ENCODE assay signal across 24 cellular contexts in genomic region chr13:96191367-96191766, GRCh38.
"Had no signal": no experiment of that assay in that cellular context is flagged by ENCODE, and none has a peak within 500 bp of the region (broad histone marks: within the 10 kb centered on the region; RNA-seq: fewer than 3 reads in every experiment).

No MANE protein-coding gene starts in this region.

- H3K4me3 Mint-ChIP-seq: mesothelial cell of epicardium; naive B cell; natural killer cell treated with Interleukin-12 subunit alpha and Interleukin-12 subunit beta and Interleukin-15 and Interleukin-18, amount 100 ng/mL, for 72 hours; neural progenitor cell; stimulated activated naive B cell treated with anti-CD40 and anti-IgM and Interleukin-4, amounts not matched to agents 10 μg/mL and 1 μg/mL and 100 μg/mL, for 72 hours; stimulated activated naive CD8-positive, alpha-beta T cell treated with anti-CD3 and anti-CD28 coated beads, Interleukin-15, Interleukin-2, amounts not matched to agents 100 ng/mL and 50 ng/mL, for 24 hours had no signal

- H3K27me3 Mint-ChIP-seq: naive B cell; natural killer cell treated with Interleukin-12 subunit alpha and Interleukin-12 subunit beta and Interleukin-15 and Interleukin-18, amount 100 ng/mL, for 72 hours; progenitor cell of endocrine pancreas; stimulated activated naive B cell treated with anti-CD40 and anti-IgM and Interleukin-4, amounts not matched to agents 10 μg/mL and 1 μg/mL and 100 μg/mL, for 72 hours had no signal

- H3K4me3 ChIP-seq: dorsolateral prefrontal cortex, gastrocnemius medialis, mucosa of descending colon, neural progenitor cell, right lobe of liver, thoracic aorta, tibial nerve, upper lobe of left lung had no signal

- H3K27me3 ChIP-seq: dorsolateral prefrontal cortex, gastrocnemius medialis, neural progenitor cell, right lobe of liver, tibial nerve, upper lobe of left lung had no signal

- H3K9me3 ChIP-seq: gastrocnemius medialis, mucosa of descending colon, right lobe of liver, thoracic aorta, tibial nerve, upper lobe of left lung had no signal

- H3K27ac ChIP-seq: dorsolateral prefrontal cortex, gastrocnemius medialis, neural progenitor cell, parathyroid adenoma, right lobe of liver, thoracic aorta, tibial nerve, upper lobe of left lung had no signal

- H3K36me3 Mint-ChIP-seq: mesothelial cell of epicardium; naive B cell; natural killer cell treated with Interleukin-12 subunit alpha and Interleukin-12 subunit beta and Interleukin-15 and Interleukin-18, amount 100 ng/mL, for 72 hours; neural progenitor cell; stimulated activated naive B cell treated with anti-CD40 and anti-IgM and Interleukin-4, amounts not matched to agents 10 μg/mL and 1 μg/mL and 100 μg/mL, for 72 hours had no signal

- H3K36me3 ChIP-seq: gastrocnemius medialis, neural progenitor cell, right lobe of liver, thoracic aorta, tibial nerve, upper lobe of left lung had no signal

- ATAC-seq: gastrocnemius medialis; left lobe of liver; mucosa of descending colon; natural killer cell treated with Interleukin-12 subunit alpha and Interleukin-12 subunit beta and Interleukin-15 and Interleukin-18, amount 100 ng/mL, for 72 hours; right lobe of liver; stimulated activated naive B cell treated with anti-CD40 and anti-IgM and Interleukin-4, amounts not matched to agents 10 μg/mL and 1 μg/mL and 100 μg/mL, for 72 hours had no signal

- H2AFZ ChIP-seq: neural progenitor cell, parathyroid adenoma had no signal

- H3K4me1 ChIP-seq: gastrocnemius medialis, neural progenitor cell, parathyroid adenoma, right lobe of liver, tibial nerve, upper lobe of left lung had no signal

- H3K4me1 Mint-ChIP-seq: mesothelial cell of epicardium; naive B cell; stimulated activated naive B cell treated with anti-CD40 and anti-IgM and Interleukin-4, amounts not matched to agents 10 μg/mL and 1 μg/mL and 100 μg/mL, for 72 hours had no signal

- H3K9me3 Mint-ChIP-seq: mesothelial cell of epicardium, neural progenitor cell had no signal

- DNase-seq: dorsolateral prefrontal cortex; effector CD4-positive, alpha-beta T cell; gastrocnemius medialis; head of caudate nucleus; kidney; mesenchymal stem cell; mucosa of descending colon; naive B cell; right lobe of liver; small intestine; stimulated activated CD4-positive, alpha-beta T cell treated with anti-CD3 and anti-CD28 coated beads, Interleukin-15, amount 100 ng/mL, for 24 hours; stimulated activated CD4-positive, alpha-beta T cell treated with anti-CD3 and anti-CD28 coated beads, Interleukin-2, amount 100 ng/mL, for 48 hours; stimulated activated naive B cell treated with anti-CD40 and anti-IgM and Interleukin-4, amounts not matched to agents 10 μg/mL and 1 μg/mL and 100 μg/mL, for 72 hours; upper lobe of left lung had no signal

- FAIRE-seq: kidney, small intestine, urothelium cell line had no signal

- H3K27ac Mint-ChIP-seq: mesothelial cell of epicardium; naive B cell; natural killer cell treated with Interleukin-12 subunit alpha and Interleukin-12 subunit beta and Interleukin-15 and Interleukin-18, amount 100 ng/mL, for 72 hours; neural progenitor cell; progenitor cell of endocrine pancreas; stimulated activated naive B cell treated with anti-CD40 and anti-IgM and Interleukin-4, amounts not matched to agents 10 μg/mL and 1 μg/mL and 100 μg/mL, for 72 hours; stimulated activated naive CD8-positive, alpha-beta T cell treated with anti-CD3 and anti-CD28 coated beads, Interleukin-15, Interleukin-2, amounts not matched to agents 100 ng/mL and 50 ng/mL, for 24 hours had no signal

- H3K9ac ChIP-seq: neural progenitor cell, parathyroid adenoma had no signal

- H3K4me2 ChIP-seq: neural progenitor cell had no signal

- H3K79me2 ChIP-seq: parathyroid adenoma had no signal
